Comparison of ENCODE assay signal across 2 cellular contexts in the genomic region with DNA sequence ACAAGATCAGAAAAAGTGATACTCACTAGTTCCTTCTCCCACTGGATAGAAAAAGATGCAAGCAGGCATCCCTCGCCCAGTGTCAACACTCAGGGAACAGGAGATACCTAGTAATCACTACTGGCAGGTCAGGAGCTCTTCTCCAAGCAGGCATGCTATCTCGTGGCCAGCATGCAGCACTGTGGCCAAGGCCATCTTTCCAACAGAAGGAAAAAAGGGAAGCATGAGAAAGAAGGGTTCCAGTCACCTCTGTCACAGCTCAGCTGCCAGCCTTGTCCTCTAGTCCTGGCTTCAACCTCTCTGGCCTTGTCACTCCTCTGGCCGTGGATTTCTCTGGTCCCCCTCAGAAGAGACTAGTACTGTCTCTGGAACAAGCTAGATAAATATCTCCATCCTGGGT.
TF ChIP-seq lines count a peak whose summit lies in the region.

No MANE protein-coding gene starts in this region.

TF ChIP-seq in A549, 52 proteins besides CTCF, POLR2A, EP300 and RAD21:
- TF ChIP-seq NR3C1 (IDR thresholded peaks at IDR 0.05) = no peak

TF ChIP-seq in H1, 55 proteins besides CTCF, POLR2A, EP300 and RAD21:
- no peak for TF ChIP-seq TBP (IDR thresholded peaks at IDR 0.05; ENCODE audit: low read depth, low read length)
- TF ChIP-seq ASH2L (IDR thresholded peaks at IDR 0.05; ENCODE audit: low read length) = no peak
- no peak for TF ChIP-seq MAFK (IDR thresholded peaks at IDR 0.05; ENCODE audit: low read depth, low read length)
- TF ChIP-seq SIN3A (conservative IDR thresholded peaks at IDR 0.05 in 1 of 2, IDR thresholded peaks at IDR 0.05 in 1 of 2; ENCODE audit: low read depth in 1 of 2, low read length in 2 of 2) = no peak
- no peak for TF ChIP-seq TAF7 (optimal IDR thresholded peaks at IDR 0.05; ENCODE audit: borderline replicate concordance, low read depth, low read length)
- no peak for TF ChIP-seq BACH1 (IDR thresholded peaks at IDR 0.05; ENCODE audit: low read length)
- no peak for TF ChIP-seq EGR1 (IDR thresholded peaks at IDR 0.05; ENCODE audit: borderline replicate concordance, low read depth, low read length)
- TF ChIP-seq TCF12 (IDR thresholded peaks at IDR 0.05; ENCODE audit: low read depth, low read length) = no peak
- no peak for TF ChIP-seq BRCA1 (IDR thresholded peaks at IDR 0.05; ENCODE audit: low read depth, low read length)
- no peak for TF ChIP-seq MAX (IDR thresholded peaks at IDR 0.05)
- no peak for TF ChIP-seq SIX5 (IDR thresholded peaks at IDR 0.05; ENCODE audit: low read depth, low read length)
- TF ChIP-seq SP4 (IDR thresholded peaks at IDR 0.05; ENCODE audit: low read length) = no peak
- TF ChIP-seq KDM5A (IDR thresholded peaks at IDR 0.05; ENCODE audit: low read length) = no peak
- TF ChIP-seq FOSL1 (IDR thresholded peaks at IDR 0.05; ENCODE audit: insufficient read depth, low read depth, low read length) = no peak
- TF ChIP-seq CEBPB (IDR thresholded peaks at IDR 0.05; ENCODE audit: low read depth, low read length) = no peak
- no peak for TF ChIP-seq RNF2 (IDR thresholded peaks at IDR 0.05; ENCODE audit: borderline replicate concordance, low read depth, low read length, missing control alignments, poor library complexity, severe bottlenecking)
- no peak for TF ChIP-seq RFX5 (IDR thresholded peaks at IDR 0.05; ENCODE audit: borderline replicate concordance, low read depth, low read length)
